ENCODE assay signal across 19 cellular contexts in the genomic region with DNA sequence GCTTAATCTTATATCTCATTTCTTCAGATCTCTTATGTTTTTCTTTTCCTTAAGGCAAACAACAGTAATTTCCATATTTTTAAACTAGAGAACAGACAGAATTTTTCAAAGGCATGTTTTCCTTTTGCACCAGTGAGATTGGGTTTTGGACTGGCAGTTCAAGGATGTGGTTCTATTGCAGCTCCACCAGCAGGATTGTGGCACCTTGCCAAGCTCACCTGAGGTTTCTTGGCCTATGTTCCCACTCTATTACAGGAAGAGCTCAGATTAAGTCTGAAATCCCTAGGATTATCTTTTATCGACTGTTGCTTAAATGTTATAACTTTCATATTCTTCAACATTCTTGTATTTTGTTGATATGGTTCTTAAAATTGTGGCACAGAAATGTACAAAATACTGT.
DNase-seq lines count a peak whose midpoint lies in the region; ATAC-seq and TF ChIP-seq lines count a peak whose summit lies in the region.
"Had no signal": no experiment of that assay in that cellular context is flagged by ENCODE, and none has a peak within 500 bp of the region (broad histone marks: within the 10 kb centered on the region; RNA-seq: fewer than 3 reads in every experiment).

No MANE protein-coding gene starts in this region.

- no peaks in the 10 kb centered on the region for H3K27me3 Mint-ChIP-seq in nephron (ENCODE audit: low read depth)
- H3K27me3 Mint-ChIP-seq in CD8-positive, alpha-beta memory T cell: no peaks in the 10 kb centered on the region

- no peak for TF ChIP-seq RAD21 in Ishikawa (IDR thresholded peaks at IDR 0.05; ENCODE audit: low read depth)

- POLR2A ChIA-PET in CD8-positive, alpha-beta memory T cell (lab: Charles Lee): no interaction called here

- H3K4me1 ChIP-seq in RWPE2 (ENCODE audit: insufficient read depth, poor library complexity, severe bottlenecking): peaks cover 10% of the 10 kb centered on the region
- H3K4me1 ChIP-seq in CD8-positive, alpha-beta memory T cell (ENCODE audit: insufficient read depth, low read length): no peaks in the 10 kb centered on the region
- H3K4me1 ChIP-seq: BLaER1 had no signal

- CTCF ChIA-PET in CD8-positive, alpha-beta memory T cell (lab: Charles Lee): no interaction called here

- H3K27ac Mint-ChIP-seq in nephron: peak overlapping the region; percentile 61 to 75 (median 74)
- no peak overlapping the region for H3K27ac Mint-ChIP-seq in CD8-positive, alpha-beta memory T cell
- H3K27ac Mint-ChIP-seq: CD8-positive, alpha-beta T cell; HFFc6; T-helper 1 cell treated with Interleukin-12 subunit alpha and Interleukin-12 subunit beta and Interleukin-4 antibody, amounts not matched to agents 30 μg/mL and 1 μg/mL, for 36 hours had no signal

- no peaks in the 10 kb centered on the region for H3K36me3 ChIP-seq in RWPE2 (ENCODE audit: low read depth)
- H3K36me3 ChIP-seq in CD8-positive, alpha-beta memory T cell (ENCODE audit: insufficient read depth, low read length): no peaks in the 10 kb centered on the region
- H3K36me3 ChIP-seq: BLaER1 had no signal

- no peaks in the 10 kb centered on the region for H3K27me3 ChIP-seq in RWPE2 (ENCODE audit: insufficient read depth, poor library complexity, severe bottlenecking)
- no peaks in the 10 kb centered on the region for H3K27me3 ChIP-seq in CD8-positive, alpha-beta memory T cell (ENCODE audit: insufficient read depth, low read length, poor library complexity, severe bottlenecking)
- H3K27me3 ChIP-seq: BLaER1 had no signal

- peak; percentile 22 to 39 for DNase-seq in NCI-H2081 (lab: John Stamatoyannopoulos, UW)
- no peak for DNase-seq in NCI-H2081 treated with DMSO at 0.1 percent for 48 hours (lab: John Stamatoyannopoulos, UW)
- DNase-seq in RWPE2 (ENCODE audit: low spot score): no peak
- no peak for DNase-seq in DMS153 (lab: John Stamatoyannopoulos, UW)
- DNase-seq in DMS153 treated with DMSO at 0.1 percent for 48 hours (lab: John Stamatoyannopoulos, UW; ENCODE audit: unreplicated experiment): no peak
- DNase-seq in CD8-positive, alpha-beta memory T cell: no peak
- DNase-seq: CD8-positive, alpha-beta T cell; DMS 273 treated with DMSO at 0.1 percent for 48 hours; HFFc6; KG1; NCI-H1092 treated with DMSO at 0.1 percent for 48 hours; NCI-H187 treated with DMSO at 0.1 percent for 48 hours; NCI-H345; NCI-H526 treated with DMSO at 0.1 percent for 48 hours; SHP77 treated with DMSO at 0.1 percent for 48 hours had no signal

- peaks cover 3% of the 10 kb centered on the region for H3K9me3 Mint-ChIP-seq in nephron
- peaks cover 3 to 9% (median 4%) of the 10 kb centered on the region in 5 donors for H3K9me3 Mint-ChIP-seq in CD8-positive, alpha-beta memory T cell
- H3K9me3 Mint-ChIP-seq: CD8-positive, alpha-beta T cell; HFFc6; T-helper 1 cell treated with Interleukin-12 subunit alpha and Interleukin-12 subunit beta and Interleukin-4 antibody, amounts not matched to agents 30 μg/mL and 1 μg/mL, for 36 hours had no signal

- peaks cover 6% of the 10 kb centered on the region for H3K4me1 Mint-ChIP-seq in nephron
- H3K4me1 Mint-ChIP-seq in CD8-positive, alpha-beta memory T cell: no peaks in the 10 kb centered on the region

- TF ChIP-seq CTCF in RWPE2 (IDR thresholded peaks at IDR 0.05; ENCODE audit: poor library complexity, severe bottlenecking) (no peak), nephron (IDR thresholded peaks at IDR 0.05; ENCODE audit: unreplicated experiment in 3 of 3) (no peak)

- no peak overlapping the region for H3K4me3 Mint-ChIP-seq in nephron
- no peak overlapping the region for H3K4me3 Mint-ChIP-seq in CD8-positive, alpha-beta memory T cell
- H3K4me3 Mint-ChIP-seq: CD8-positive, alpha-beta T cell; HFFc6; T-helper 1 cell treated with Interleukin-12 subunit alpha and Interleukin-12 subunit beta and Interleukin-4 antibody, amounts not matched to agents 30 μg/mL and 1 μg/mL, for 36 hours had no signal

- H3K36me3 Mint-ChIP-seq in nephron (ENCODE audit: low read depth): peaks cover 9% of the 10 kb centered on the region
- no peaks in the 10 kb centered on the region for H3K36me3 Mint-ChIP-seq in CD8-positive, alpha-beta memory T cell
- H3K36me3 Mint-ChIP-seq: CD8-positive, alpha-beta T cell had no signal

- TF ChIP-seq EP300 in Ishikawa (IDR thresholded peaks at IDR 0.05; ENCODE audit: borderline replicate concordance): no peak

- no peak overlapping the region for H3K4me3 ChIP-seq in RWPE2 (ENCODE audit: severe bottlenecking)
- no peak overlapping the region for H3K4me3 ChIP-seq in CD8-positive, alpha-beta memory T cell (ENCODE audit: low read length)
- H3K4me3 ChIP-seq: BLaER1 had no signal

- peak overlapping the region; percentile 39 for H3K27ac ChIP-seq in RWPE2 (ENCODE audit: poor library complexity, severe bottlenecking)
- H3K27ac ChIP-seq in CD8-positive, alpha-beta memory T cell (ENCODE audit: low read depth, low read length): no peak overlapping the region
- H3K27ac ChIP-seq: BLaER1 had no signal

- H3K9me3 ChIP-seq in RWPE2 (ENCODE audit: severe bottlenecking): no peaks in the 10 kb centered on the region
- no peaks in the 10 kb centered on the region for H3K9me3 ChIP-seq in CD8-positive, alpha-beta memory T cell (ENCODE audit: low read length)
- H3K9me3 ChIP-seq: BLaER1 had no signal

- no peak for ATAC-seq in RWPE2 (ENCODE audit: low read depth)
- ATAC-seq: CD8-positive, alpha-beta T cell had no signal

TF ChIP-seq in Ishikawa, 13 proteins besides CTCF, POLR2A, EP300 and RAD21:
- TF ChIP-seq YY1 (IDR thresholded peaks at IDR 0.05; ENCODE audit: low read depth): no peak
- no peak for TF ChIP-seq TEAD4 (IDR thresholded peaks at IDR 0.05)
- TF ChIP-seq, protein P1, sequence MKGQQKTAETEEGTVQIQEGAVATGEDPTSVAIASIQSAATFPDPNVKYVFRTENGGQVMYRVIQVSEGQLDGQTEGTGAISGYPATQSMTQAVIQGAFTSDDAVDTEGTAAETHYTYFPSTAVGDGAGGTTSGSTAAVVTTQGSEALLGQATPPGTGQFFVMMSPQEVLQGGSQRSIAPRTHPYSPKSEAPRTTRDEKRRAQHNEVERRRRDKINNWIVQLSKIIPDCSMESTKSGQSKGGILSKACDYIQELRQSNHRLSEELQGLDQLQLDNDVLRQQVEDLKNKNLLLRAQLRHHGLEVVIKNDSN (IDR thresholded peaks at IDR 0.05): no peak
- no peak for TF ChIP-seq TAF1 (IDR thresholded peaks at IDR 0.05; ENCODE audit: low read depth)
- no peak for TF ChIP-seq FOXM1 (IDR thresholded peaks at IDR 0.05; ENCODE audit: borderline replicate concordance, low read depth)
- TF ChIP-seq NFIC (IDR thresholded peaks at IDR 0.05): peak; percentile 63; the same call in 1 of the 2 replicates
- no peak for TF ChIP-seq ZBTB7A (IDR thresholded peaks at IDR 0.05; ENCODE audit: low read depth)

Comparison
In these comparisons a context has a peak if more than half of its experiments do, and no peak if none do; other contexts are left out.
1. DNase-seq: peak in NCI-H2081 (2 of 2); none in NCI-H2081 treated with DMSO at 0.1 percent for 48 hours (single experiment), RWPE2 (single experiment), DMS153 (single experiment), DMS153 treated with DMSO at 0.1 percent for 48 hours (single experiment) and CD8-positive, alpha-beta memory T cell (0 of 5).
2. H3K27ac Mint-ChIP-seq: peak in nephron (3 of 3); none in CD8-positive, alpha-beta memory T cell (0 of 8).